ENCODE assay signal across 9 cellular contexts in genomic region chr1:145926706-145927072, GRCh38. TPM values are rescaled to one million over a fixed set of nuclear protein-coding genes. Genes with fewer than 3 reads are reported as not detected.
DNase-seq lines count a peak whose midpoint lies in the region; ATAC-seq and TF ChIP-seq lines count a peak whose summit lies in the region.
"Had no signal": no experiment of that assay in that cellular context is flagged by ENCODE, and none has a peak within 500 bp of the region (broad histone marks: within the 10 kb centered on the region; RNA-seq: fewer than 3 reads in every experiment).

No MANE protein-coding gene starts in this region.

- intact Hi-C loops in CD4-positive, alpha-beta memory T cell (cut with micrococcal nuclease), result loop anchor here (1.0 kb wide), 4 partner anchors 8 to 111 kb away; partner anchors contain the start of genes ANKRD34A, PEX11B and POLR3GL

- CTCF ChIA-PET in CD4-positive, alpha-beta memory T cell (lab: Charles Lee; ENCODE audit: partially characterized antibody), result interaction anchor here (1.0 to 3.9 kb wide), 14 partner anchors 8 to 109 kb away, joined by 3 to 30 read pairs (median 6); partner anchors contain the start of genes ANKRD34A, LIX1L, NUDT17 and PEX11B

- H3K4me1 ChIP-seq in CD4-positive, alpha-beta memory T cell (ENCODE audit: insufficient read depth, low read length), result peaks cover 24% of the 10 kb centered on the region

- peaks cover 6 to 12% of the 10 kb centered on the region in 2 donors for H3K36me3 Mint-ChIP-seq in CD4-positive, alpha-beta memory T cell
- H3K36me3 Mint-ChIP-seq in activated T-cell treated with anti-CD3 and anti-CD28 coated beads, Interleukin-2, amount 50 U/mL, for 4 hours (ENCODE audit: insufficient read depth), result peaks cover 7% of the 10 kb centered on the region

- H3K27ac Mint-ChIP-seq in CD4-positive, alpha-beta memory T cell, result no peak overlapping the region
- H3K27ac Mint-ChIP-seq: memory B cell had no signal

- no peaks in the 10 kb centered on the region for H3K27me3 Mint-ChIP-seq in CD4-positive, alpha-beta memory T cell
- no peaks in the 10 kb centered on the region for H3K27me3 Mint-ChIP-seq in activated T-cell treated with anti-CD3 and anti-CD28 coated beads, Interleukin-2, amount 50 U/mL, for 4 hours (ENCODE audit: low read depth)
- H3K27me3 Mint-ChIP-seq: memory B cell had no signal

- H3K4me1 Mint-ChIP-seq in CD4-positive, alpha-beta memory T cell, result peaks cover 7 to 20% (median 12%) of the 10 kb centered on the region in 4 donors
- H3K4me1 Mint-ChIP-seq in activated T-cell treated with anti-CD3 and anti-CD28 coated beads, Interleukin-2, amount 50 U/mL, for 4 hours (ENCODE audit: low read depth), result peaks cover 21% of the 10 kb centered on the region

- H3K9me3 Mint-ChIP-seq in CD4-positive, alpha-beta memory T cell, result no peaks in the 10 kb centered on the region
- H3K9me3 Mint-ChIP-seq in activated T-cell treated with anti-CD3 and anti-CD28 coated beads, Interleukin-2, amount 50 U/mL, for 4 hours, result no peaks in the 10 kb centered on the region
- H3K9me3 Mint-ChIP-seq: memory B cell had no signal

- POLR2A ChIA-PET in CD4-positive, alpha-beta memory T cell (lab: Charles Lee; ENCODE audit: partially characterized antibody), result interaction anchor here (0.7 to 8.6 kb wide), 22 partner anchors 9 to 111 kb away, joined by 3 to 444 read pairs (median 11); partner anchors contain the start of genes ANKRD34A, ANKRD35, HJV and LIX1L

- H3K4me3 ChIP-seq in CD4-positive, alpha-beta memory T cell (ENCODE audit: low read length in 2 of 2), result peak overlapping the region; percentile 96 to 99
- peak overlapping the region; percentile 61 for H3K4me3 ChIP-seq in kidney epithelial cell (ENCODE audit: low read depth, low read length)

- ATAC-seq in HG03354 (IDR thresholded peaks at IDR 0.05; ENCODE audit: poor library complexity, severe bottlenecking, unreplicated experiment), result peak; percentile 7
- ATAC-seq in activated T-cell treated with anti-CD3 and anti-CD28 coated beads, Interleukin-2, amount 50 U/mL, for 4 hours, result peak; percentile 64 to 67

- H3K4me3 Mint-ChIP-seq in CD4-positive, alpha-beta memory T cell, result no peak overlapping the region
- no peak overlapping the region for H3K4me3 Mint-ChIP-seq in activated T-cell treated with anti-CD3 and anti-CD28 coated beads, Interleukin-2, amount 50 U/mL, for 4 hours
- H3K4me3 Mint-ChIP-seq: memory B cell had no signal

- H3K27ac ChIP-seq in CD4-positive, alpha-beta memory T cell (ENCODE audit: low read depth, low read length), result peak overlapping the region; percentile 96

- H3K9me3 ChIP-seq in CD4-positive, alpha-beta memory T cell (ENCODE audit: control insufficient read depth in 1 of 2, low read length in 2 of 2), result no peaks in the 10 kb centered on the region

- peak in 1 of 5 donors; percentile 50 for DNase-seq in CD4-positive, alpha-beta memory T cell
- DNase-seq in activated T-cell treated with anti-CD3 and anti-CD28 coated beads, Interleukin-2, amount 50 U/mL, for 4 hours, result peak; percentile 41
- no peak for DNase-seq in kidney epithelial cell (ENCODE audit: low read depth)
- DNase-seq in stimulated activated CD8-positive, alpha-beta memory T cell treated with anti-CD3 and anti-CD28 coated beads, Interleukin-4, amount 100 ng/mL, for 24 hours (ENCODE audit: low read depth), result peak; percentile 25
- DNase-seq in Ammon's horn (ENCODE audit: low spot score), result no peak
- no peak for DNase-seq in NCI-H2171 treated with DMSO at 0.1 percent for 48 hours (lab: John Stamatoyannopoulos, UW)
- no peak for DNase-seq in NCI-H524 treated with DMSO at 0.1 percent for 48 hours (lab: John Stamatoyannopoulos, UW)

- peaks cover 15% of the 10 kb centered on the region for H3K36me3 ChIP-seq in CD4-positive, alpha-beta memory T cell (ENCODE audit: insufficient read depth, low read length)
- H3K36me3 ChIP-seq in kidney epithelial cell (ENCODE audit: control insufficient read depth, insufficient read depth, low read length), result no peaks in the 10 kb centered on the region

- TF ChIP-seq CTCF in kidney epithelial cell (IDR thresholded peaks at IDR 0.05; ENCODE audit: insufficient read depth, low read length, poor library complexity, severe bottlenecking), result no peak

- H3K27me3 ChIP-seq in CD4-positive, alpha-beta memory T cell (ENCODE audit: insufficient read depth, low read length), result no peaks in the 10 kb centered on the region
- H3K27me3 ChIP-seq in kidney epithelial cell (ENCODE audit: control insufficient read depth, insufficient read depth, low read length), result no peaks in the 10 kb centered on the region

RNA-seq across cellular contexts. Expression of gene RBM8A, which starts 0.6 kb away (rescaled TPM):
- 100 to 1,000 TPM; 116 to 122 TPM for total RNA-seq in CD4-positive, alpha-beta memory T cell
- 100 to 1,000 TPM; 129 to 169 TPM for polyA plus RNA-seq in CD4-positive, alpha-beta memory T cell
- 100 to 1,000 TPM; 603 to 609 (median 606) TPM for total RNA-seq in activated T-cell treated with anti-CD3 and anti-CD28 coated beads, Interleukin-2, amount 50 U/mL, for 4 hours
- 159 and 173 TPM in 2 replicates for total RNA-seq in kidney epithelial cell

RNA-seq across cellular contexts. Expression of gene PEX11B, which starts 8.2 kb away (rescaled TPM):
- 10 to 100 TPM; 34.7 to 38.7 TPM for total RNA-seq in CD4-positive, alpha-beta memory T cell
- 10 to 100 TPM; 54.4 to 55.3 TPM for polyA plus RNA-seq in CD4-positive, alpha-beta memory T cell
- 10 to 100 TPM; 26.3 to 28.6 (median 28.0) TPM for total RNA-seq in activated T-cell treated with anti-CD3 and anti-CD28 coated beads, Interleukin-2, amount 50 U/mL, for 4 hours
- 25.9 and 31.2 TPM in 2 replicates for total RNA-seq in kidney epithelial cell

RNA-seq across cellular contexts. Expression of gene ITGA10, which starts 16.8 kb away (rescaled TPM):
- 1 to 10 TPM; 5.4 to 5.5 TPM for total RNA-seq in CD4-positive, alpha-beta memory T cell
- under 1 TPM; 0.17 to 0.30 TPM for polyA plus RNA-seq in CD4-positive, alpha-beta memory T cell
- 1 to 10 TPM; 1.2 to 1.4 (median 1.2) TPM for total RNA-seq in activated T-cell treated with anti-CD3 and anti-CD28 coated beads, Interleukin-2, amount 50 U/mL, for 4 hours
- 0.08 and 0.89 TPM in 2 replicates for total RNA-seq in kidney epithelial cell

RNA-seq across cellular contexts. Expression of gene LIX1L, which starts 31.1 kb away (rescaled TPM):
- 10 to 100 TPM; 64.5 to 66.1 TPM for total RNA-seq in CD4-positive, alpha-beta memory T cell
- 10 to 100 TPM; 35.3 to 35.7 TPM for polyA plus RNA-seq in CD4-positive, alpha-beta memory T cell
- total RNA-seq in activated T-cell treated with anti-CD3 and anti-CD28 coated beads, Interleukin-2, amount 50 U/mL, for 4 hours, result 10 to 100 TPM; 40.7 to 43.3 (median 41.9) TPM
- total RNA-seq in kidney epithelial cell, result 23.2 and 28.0 TPM in 2 replicates

RNA-seq across cellular contexts. Expression of gene ANKRD34A, which starts 37.7 kb away (rescaled TPM):
- total RNA-seq in CD4-positive, alpha-beta memory T cell, result 1 to 10 TPM; 1.8 to 2.1 TPM
- polyA plus RNA-seq in CD4-positive, alpha-beta memory T cell, result under 1 TPM in 1 of 2 donors, not detected in 1; 0.60 TPM
- 1 to 10 TPM; 6.2 to 8.7 (median 7.6) TPM for total RNA-seq in activated T-cell treated with anti-CD3 and anti-CD28 coated beads, Interleukin-2, amount 50 U/mL, for 4 hours
- 0.46 TPM in 1 of 2 replicates, not detected in the other for total RNA-seq in kidney epithelial cell

Comparison
In these comparisons a context has a peak if more than half of its experiments do, and no peak if none do; other contexts are left out.
1. DNase-seq: peak in activated T-cell treated with anti-CD3 and anti-CD28 coated beads, Interleukin-2, amount 50 U/mL, for 4 hours (single experiment) and stimulated activated CD8-positive, alpha-beta memory T cell treated with anti-CD3 and anti-CD28 coated beads, Interleukin-4, amount 100 ng/mL, for 24 hours (single experiment); none in kidney epithelial cell (single experiment), Ammon's horn (single experiment), NCI-H2171 treated with DMSO at 0.1 percent for 48 hours (single experiment) and NCI-H524 treated with DMSO at 0.1 percent for 48 hours (single experiment).